1 cellular context compared by ENCODE assay signal in genomic region chr7:5255832-5256231, GRCh38.
TF ChIP-seq lines count a peak whose summit lies in the region.

No MANE protein-coding gene starts in this region.

TF ChIP-seq in K562, 482 proteins besides CTCF, POLR2A, EP300 and RAD21:
- TF ChIP-seq CBX2 (IDR thresholded peaks at IDR 0.05; ENCODE audit: insufficient read depth, low read length, poor library complexity, severe bottlenecking) (peak; percentile 34), YBX1 (IDR thresholded peaks at IDR 0.05) (no peak)
